ENCODE assay signal across 15 cellular contexts in genomic region chr13:46392967-46393366, GRCh38. TPM values are rescaled to one million over a fixed set of nuclear protein-coding genes. Genes with fewer than 3 reads are reported as not detected.
DNase-seq lines count a peak whose midpoint lies in the region; ATAC-seq, FAIRE-seq and TF ChIP-seq lines count a peak whose summit lies in the region.
"Had no signal": no experiment of that assay in that cellular context is flagged by ENCODE, and none has a peak within 500 bp of the region (broad histone marks: within the 10 kb centered on the region; RNA-seq: fewer than 3 reads in every experiment).

No MANE protein-coding gene starts in this region.

- no peaks in the 10 kb centered on the region for H3K27me3 ChIP-seq in Peyer's patch

- TF ChIP-seq POLR2A in GM12892 (IDR thresholded peaks at IDR 0.05; ENCODE audit: low read depth, low read length) (no peak), Peyer's patch (IDR thresholded peaks at IDR 0.05) (no peak)

- H3K36me3 ChIP-seq in Peyer's patch: no peaks in the 10 kb centered on the region
- H3K36me3 ChIP-seq: stomach had no signal

- TF ChIP-seq CTCF in Peyer's patch (IDR thresholded peaks at IDR 0.05): no peak

- DNase-seq in GM12892 (ENCODE audit: insufficient read length) (no peak), NAMALWA (ENCODE audit: low spot score) (peak; percentile 83), myocyte (ENCODE audit: low read depth) (peak; percentile 52), GM19240 (ENCODE audit: insufficient read length, low spot score) (no peak), Peyer's patch (no peak), AML-193 (lab: John Stamatoyannopoulos, UW) (no peak)
- DNase-seq: activated CD4-positive, alpha-beta T cell treated with anti-CD3 and anti-CD28 coated beads for 1 hour; activated effector memory CD4-positive, alpha-beta T cell treated with anti-CD3 and anti-CD28 coated beads, Interleukin-2, amount 50 U/mL, for 16 hours; CD8-positive, alpha-beta memory T cell; NCI-H1092 treated with DMSO at 0.1 percent for 48 hours; NCI-H524 treated with DMSO at 0.1 percent for 48 hours; SK-N-SH; stomach had no signal

- no peaks in the 10 kb centered on the region for H3K9me3 ChIP-seq in Peyer's patch
- H3K9me3 ChIP-seq: SK-N-SH, stomach had no signal

- H3K4me1 ChIP-seq in Peyer's patch: peaks cover 0 to 4% (median 0%) of the 10 kb centered on the region in 4 donors

- peak; percentile 87 for FAIRE-seq in GM12892 (lab: Jason Lieb, UNC)

- peak; percentile 52 for ATAC-seq in HG02610 (IDR thresholded peaks at IDR 0.05; ENCODE audit: unreplicated experiment)
- ATAC-seq: esophagus mucosa had no signal

- no peak overlapping the region for H3K4me3 ChIP-seq in Peyer's patch
- H3K4me3 ChIP-seq: stomach had no signal

- no peak overlapping the region for H3K27ac ChIP-seq in Peyer's patch
- H3K27ac ChIP-seq: stomach had no signal

RNA-seq across cellular contexts. Expression of gene RUBCNL, which starts 5.9 kb away (rescaled TPM):
- 15.0 TPM for polyA plus RNA-seq in GM12892 (2012; ENCODE audit: missing spikeins)
- total RNA-seq in myocyte: 0.26 and 1.9 TPM in 2 replicates
- 0.61 TPM for polyA plus RNA-seq in myocyte (2012)
- total RNA-seq in Peyer's patch: 10 to 100 TPM; 10.3 to 52.0 (median 13.9) TPM
- total RNA-seq: CD8-positive, alpha-beta memory T cell had no signal
- polyA plus RNA-seq: CD8-positive, alpha-beta memory T cell had no signal

Comparison
In these comparisons a context has a peak if more than half of its experiments do, and no peak if none do; other contexts are left out.
1. DNase-seq: peak in NAMALWA (single experiment) and myocyte (single experiment); none in GM12892 (single experiment), GM19240 (single experiment), Peyer's patch (0 of 3) and AML-193 (0 of 2).